ENCODE assay signal across 10 cellular contexts in genomic region chr6:116847234-116847633, GRCh38. TPM values are rescaled to one million over a fixed set of nuclear protein-coding genes. Genes with fewer than 3 reads are reported as not detected.
A peak's percentile ranks its signal among the peaks of the same experiment; 100 is the strongest.
DNase-seq lines count a peak whose midpoint lies in the region; ATAC-seq and TF ChIP-seq lines count a peak whose summit lies in the region.
"Had no signal": no experiment of that assay in that cellular context is flagged by ENCODE, and none has a peak within 500 bp of the region (broad histone marks: within the 10 kb centered on the region; RNA-seq: fewer than 3 reads in every experiment).

No MANE protein-coding gene starts in this region.

- no peaks in the 10 kb centered on the region for H3K9me3 ChIP-seq in prostate gland

- no peak overlapping the region for H3K4me3 Mint-ChIP-seq in GM23338
- no peak overlapping the region for H3K4me3 Mint-ChIP-seq in T-helper 2 cell treated with Interferon-gamma antibody and Interleukin-4, amounts not matched to agents 5 μg/mL and 100 μg/mL, for 36 hours

- peak; percentile 35 for DNase-seq in D341Med (ENCODE audit: low spot score)
- DNase-seq in GM23338 (ENCODE audit: low spot score), result peak; percentile 52
- DNase-seq in NCI-H446 treated with DMSO at 0.1 percent for 48 hours (lab: John Stamatoyannopoulos, UW), result peak; percentile 10
- DNase-seq in dermis microvascular lymphatic vessel endothelial cell (ENCODE audit: low read depth in 2 of 2), result peak; percentile 33 to 45
- no peak for DNase-seq in prostate gland (ENCODE audit: low spot score)
- DNase-seq in mesenteric fat pad (ENCODE audit: low spot score), result no peak
- DNase-seq in activated gamma-delta T cell treated with Interleukin-2 at 50 U/mL for 16 hours, result no peak
- DNase-seq in T-helper 2 cell treated with Interferon-gamma antibody and Interleukin-4, amounts not matched to agents 5 μg/mL and 100 μg/mL, for 36 hours (ENCODE audit: low spot score), result no peak

- no peak for TF ChIP-seq POLR2A in prostate gland (IDR thresholded peaks at IDR 0.05)

- H3K27me3 ChIP-seq in GM23338 (ENCODE audit: insufficient read depth) (no peaks in the 10 kb centered on the region), prostate gland (replicated peaks; ENCODE audit: insufficient read depth) (peaks cover 3% of the 10 kb centered on the region)

- peak; percentile 39; the same call in 2 of the 3 replicates for ATAC-seq in GM23338

- H3K36me3 Mint-ChIP-seq in GM23338 (ENCODE audit: low read depth), result peaks cover 3% of the 10 kb centered on the region; the same call in 1 of the 3 replicates
- H3K36me3 Mint-ChIP-seq in T-helper 2 cell treated with Interferon-gamma antibody and Interleukin-4, amounts not matched to agents 5 μg/mL and 100 μg/mL, for 36 hours (ENCODE audit: low read depth), result no peaks in the 10 kb centered on the region

- H3K4me1 Mint-ChIP-seq in GM23338, result no peaks in the 10 kb centered on the region
- no peaks in the 10 kb centered on the region for H3K4me1 Mint-ChIP-seq in T-helper 2 cell treated with Interferon-gamma antibody and Interleukin-4, amounts not matched to agents 5 μg/mL and 100 μg/mL, for 36 hours (ENCODE audit: low read depth)

- WGBS in prostate gland, result 8% methylated on average over 1 of the region's 1 CpG

- no peak overlapping the region for H2AFZ ChIP-seq in GM23338

- H3K4me2 ChIP-seq in GM23338, result no peak overlapping the region

- no peak overlapping the region for H3K27ac Mint-ChIP-seq in GM23338
- H3K27ac Mint-ChIP-seq in T-helper 2 cell treated with Interferon-gamma antibody and Interleukin-4, amounts not matched to agents 5 μg/mL and 100 μg/mL, for 36 hours, result no peak overlapping the region

- intact Hi-C loops in prostate gland (cut with DNase I), result loop anchor here (5.0 kb wide), 1 partner anchor 70 kb away; no protein-coding TSS in a partner anchor

- H3K79me2 ChIP-seq in GM23338 (replicated peaks; ENCODE audit: insufficient read depth), result no peaks in the 10 kb centered on the region

- H3K36me3 ChIP-seq in GM23338 (ENCODE audit: insufficient read depth) (no peaks in the 10 kb centered on the region), prostate gland (no peaks in the 10 kb centered on the region)

- H3K4me1 ChIP-seq in GM23338 (ENCODE audit: insufficient read depth) (no peaks in the 10 kb centered on the region), prostate gland (replicated peaks) (no peaks in the 10 kb centered on the region)

- H3K27me3 Mint-ChIP-seq in GM23338 (ENCODE audit: insufficient read depth, low read depth, poor library complexity), result no peaks in the 10 kb centered on the region
- no peaks in the 10 kb centered on the region for H3K27me3 Mint-ChIP-seq in T-helper 2 cell treated with Interferon-gamma antibody and Interleukin-4, amounts not matched to agents 5 μg/mL and 100 μg/mL, for 36 hours (ENCODE audit: low read depth)

- no peaks in the 10 kb centered on the region for H4K20me1 ChIP-seq in GM23338 (replicated peaks; ENCODE audit: insufficient read depth)

- H3K9me2 ChIP-seq in GM23338 (ENCODE audit: insufficient read depth), result 0 out of 2 replicates have a peak, but pooled peaks cover 4% of the 10 kb centered on the region

- TF ChIP-seq CTCF in GM23338 (conservative IDR thresholded peaks at IDR 0.05; ENCODE audit: low read depth in 2 of 2) (peak in 1 of 2 experiments; percentile 40; a peak in 3 of 4 replicates), prostate gland (IDR thresholded peaks at IDR 0.05) (peak in 3 of 4 experiments; percentile 22 to 42 (median 24))

- H3K4me3 ChIP-seq in GM23338 (no peak overlapping the region), prostate gland (no peak overlapping the region)

- no peak overlapping the region for H3K27ac ChIP-seq in GM23338 (ENCODE audit: low read depth)
- no peak overlapping the region for H3K27ac ChIP-seq in prostate gland
- H3K27ac ChIP-seq: HL-60 had no signal

- H3K9me3 Mint-ChIP-seq in GM23338, result no peaks in the 10 kb centered on the region; the same call in 2 of the 3 replicates
- H3K9me3 Mint-ChIP-seq in T-helper 2 cell treated with Interferon-gamma antibody and Interleukin-4, amounts not matched to agents 5 μg/mL and 100 μg/mL, for 36 hours, result no peaks in the 10 kb centered on the region

- no peaks in the 10 kb centered on the region for H3F3A ChIP-seq in GM23338 (replicated peaks; ENCODE audit: low read depth)

TF ChIP-seq in GM23338, 12 proteins besides CTCF, POLR2A, EP300 and RAD21 (continues in another document):
- TF ChIP-seq, protein P1, sequence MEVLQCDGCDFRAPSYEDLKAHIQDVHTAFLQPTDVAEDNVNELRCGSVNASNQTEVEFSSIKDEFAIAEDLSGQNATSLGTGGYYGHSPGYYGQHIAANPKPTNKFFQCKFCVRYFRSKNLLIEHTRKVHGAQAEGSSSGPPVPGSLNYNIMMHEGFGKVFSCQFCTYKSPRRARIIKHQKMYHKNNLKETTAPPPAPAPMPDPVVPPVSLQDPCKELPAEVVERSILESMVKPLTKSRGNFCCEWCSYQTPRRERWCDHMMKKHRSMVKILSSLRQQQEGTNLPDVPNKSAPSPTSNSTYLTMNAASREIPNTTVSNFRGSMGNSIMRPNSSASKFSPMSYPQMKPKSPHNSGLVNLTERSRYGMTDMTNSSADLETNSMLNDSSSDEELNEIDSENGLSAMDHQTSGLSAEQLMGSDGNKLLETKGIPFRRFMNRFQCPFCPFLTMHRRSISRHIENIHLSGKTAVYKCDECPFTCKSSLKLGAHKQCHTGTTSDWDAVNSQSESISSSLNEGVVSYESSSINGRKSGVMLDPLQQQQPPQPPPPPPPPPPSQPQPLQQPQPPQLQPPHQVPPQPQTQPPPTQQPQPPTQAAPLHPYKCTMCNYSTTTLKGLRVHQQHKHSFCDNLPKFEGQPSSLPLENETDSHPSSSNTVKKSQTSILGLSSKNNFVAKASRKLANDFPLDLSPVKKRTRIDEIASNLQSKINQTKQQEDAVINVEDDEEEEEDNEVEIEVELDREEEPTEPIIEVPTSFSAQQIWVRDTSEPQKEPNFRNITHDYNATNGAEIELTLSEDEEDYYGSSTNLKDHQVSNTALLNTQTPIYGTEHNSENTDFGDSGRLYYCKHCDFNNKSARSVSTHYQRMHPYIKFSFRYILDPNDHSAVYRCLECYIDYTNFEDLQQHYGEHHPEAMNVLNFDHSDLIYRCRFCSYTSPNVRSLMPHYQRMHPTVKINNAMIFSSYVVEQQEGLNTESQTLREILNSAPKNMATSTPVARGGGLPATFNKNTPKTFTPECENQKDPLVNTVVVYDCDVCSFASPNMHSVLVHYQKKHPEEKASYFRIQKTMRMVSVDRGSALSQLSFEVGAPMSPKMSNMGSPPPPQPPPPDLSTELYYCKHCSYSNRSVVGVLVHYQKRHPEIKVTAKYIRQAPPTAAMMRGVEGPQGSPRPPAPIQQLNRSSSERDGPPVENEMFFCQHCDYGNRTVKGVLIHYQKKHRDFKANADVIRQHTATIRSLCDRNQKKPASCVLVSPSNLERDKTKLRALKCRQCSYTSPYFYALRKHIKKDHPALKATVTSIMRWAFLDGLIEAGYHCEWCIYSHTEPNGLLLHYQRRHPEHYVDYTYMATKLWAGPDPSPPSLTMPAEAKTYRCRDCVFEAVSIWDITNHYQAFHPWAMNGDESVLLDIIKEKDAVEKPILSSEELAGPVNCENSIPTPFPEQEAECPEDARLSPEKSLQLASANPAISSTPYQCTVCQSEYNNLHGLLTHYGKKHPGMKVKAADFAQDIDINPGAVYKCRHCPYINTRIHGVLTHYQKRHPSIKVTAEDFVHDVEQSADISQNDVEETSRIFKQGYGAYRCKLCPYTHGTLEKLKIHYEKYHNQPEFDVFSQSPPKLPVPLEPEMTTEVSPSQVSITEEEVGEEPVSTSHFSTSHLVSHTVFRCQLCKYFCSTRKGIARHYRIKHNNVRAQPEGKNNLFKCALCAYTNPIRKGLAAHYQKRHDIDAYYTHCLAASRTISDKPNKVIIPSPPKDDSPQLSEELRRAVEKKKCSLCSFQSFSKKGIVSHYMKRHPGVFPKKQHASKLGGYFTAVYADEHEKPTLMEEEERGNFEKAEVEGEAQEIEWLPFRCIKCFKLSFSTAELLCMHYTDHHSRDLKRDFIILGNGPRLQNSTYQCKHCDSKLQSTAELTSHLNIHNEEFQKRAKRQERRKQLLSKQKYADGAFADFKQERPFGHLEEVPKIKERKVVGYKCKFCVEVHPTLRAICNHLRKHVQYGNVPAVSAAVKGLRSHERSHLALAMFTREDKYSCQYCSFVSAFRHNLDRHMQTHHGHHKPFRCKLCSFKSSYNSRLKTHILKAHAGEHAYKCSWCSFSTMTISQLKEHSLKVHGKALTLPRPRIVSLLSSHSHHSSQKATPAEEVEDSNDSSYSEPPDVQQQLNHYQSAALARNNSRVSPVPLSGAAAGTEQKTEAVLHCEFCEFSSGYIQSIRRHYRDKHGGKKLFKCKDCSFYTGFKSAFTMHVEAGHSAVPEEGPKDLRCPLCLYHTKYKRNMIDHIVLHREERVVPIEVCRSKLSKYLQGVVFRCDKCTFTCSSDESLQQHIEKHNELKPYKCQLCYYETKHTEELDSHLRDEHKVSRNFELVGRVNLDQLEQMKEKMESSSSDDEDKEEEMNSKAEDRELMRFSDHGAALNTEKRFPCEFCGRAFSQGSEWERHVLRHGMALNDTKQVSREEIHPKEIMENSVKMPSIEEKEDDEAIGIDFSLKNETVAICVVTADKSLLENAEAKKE (CRISPR knock-in tag; IDR thresholded peaks at IDR 0.05), result no peak
- no peak for TF ChIP-seq EZH2phosphoT487 (IDR thresholded peaks at IDR 0.05; ENCODE audit: unreplicated experiment)
- no peak for TF ChIP-seq NANOG (IDR thresholded peaks at IDR 0.05; ENCODE audit: borderline replicate concordance)
- no peak for TF ChIP-seq ZNF331 (CRISPR knock-in tag; IDR thresholded peaks at IDR 0.05; ENCODE audit: low read depth)
- TF ChIP-seq EZH2 (IDR thresholded peaks at IDR 0.05; ENCODE audit: low read depth, unreplicated experiment), result no peak

RNA-seq across cellular contexts. Expression of gene GPRC6A, which starts 18.4 kb away (rescaled TPM):
- 0.21 TPM in 1 of 2 replicates, not detected in the other for total RNA-seq in GM23338 (2014; rRNA removed; shearing (Covaris generic))
- polyA plus RNA-seq in GM23338 (2016; fragmentation: Nextera tagmentation; extraction: Ambion mirVana), result 0.31 and 0.45 TPM in 2 replicates
- total RNA-seq in dermis microvascular lymphatic vessel endothelial cell (not detected in 2 replicates), prostate gland (under 1 TPM in 1 of 2 donors, not detected in 1; 0.18 TPM), mesenteric fat pad (not detected)
- total RNA-seq: urinary bladder had no signal
- polyA plus RNA-seq: urinary bladder had no signal

RNA-seq across cellular contexts. Expression of gene RFX6, which starts 29.8 kb away (rescaled TPM):
- total RNA-seq in GM23338 (2014; rRNA removed; shearing (Covaris generic)), result 0.31 and 0.35 TPM in 2 replicates
- not detected in 2 replicates for polyA plus RNA-seq in GM23338 (2016; fragmentation: Nextera tagmentation; extraction: Ambion mirVana)
- total RNA-seq in dermis microvascular lymphatic vessel endothelial cell (not detected in 2 replicates), prostate gland (under 1 TPM in 1 of 2 donors, not detected in 1; 0.74 TPM), mesenteric fat pad (not detected)
- total RNA-seq: urinary bladder had no signal

Comparison
In these comparisons a context has a peak if more than half of its experiments do, and no peak if none do; other contexts are left out.
1. DNase-seq: peak in D341Med (single experiment), GM23338 (single experiment), NCI-H446 treated with DMSO at 0.1 percent for 48 hours (single experiment) and dermis microvascular lymphatic vessel endothelial cell (2 of 2); none in prostate gland (single experiment), mesenteric fat pad (single experiment), activated gamma-delta T cell treated with Interleukin-2 at 50 U/mL for 16 hours (single experiment) and T-helper 2 cell treated with Interferon-gamma antibody and Interleukin-4, amounts not matched to agents 5 μg/mL and 100 μg/mL, for 36 hours (single experiment).